In the genomic region with DNA sequence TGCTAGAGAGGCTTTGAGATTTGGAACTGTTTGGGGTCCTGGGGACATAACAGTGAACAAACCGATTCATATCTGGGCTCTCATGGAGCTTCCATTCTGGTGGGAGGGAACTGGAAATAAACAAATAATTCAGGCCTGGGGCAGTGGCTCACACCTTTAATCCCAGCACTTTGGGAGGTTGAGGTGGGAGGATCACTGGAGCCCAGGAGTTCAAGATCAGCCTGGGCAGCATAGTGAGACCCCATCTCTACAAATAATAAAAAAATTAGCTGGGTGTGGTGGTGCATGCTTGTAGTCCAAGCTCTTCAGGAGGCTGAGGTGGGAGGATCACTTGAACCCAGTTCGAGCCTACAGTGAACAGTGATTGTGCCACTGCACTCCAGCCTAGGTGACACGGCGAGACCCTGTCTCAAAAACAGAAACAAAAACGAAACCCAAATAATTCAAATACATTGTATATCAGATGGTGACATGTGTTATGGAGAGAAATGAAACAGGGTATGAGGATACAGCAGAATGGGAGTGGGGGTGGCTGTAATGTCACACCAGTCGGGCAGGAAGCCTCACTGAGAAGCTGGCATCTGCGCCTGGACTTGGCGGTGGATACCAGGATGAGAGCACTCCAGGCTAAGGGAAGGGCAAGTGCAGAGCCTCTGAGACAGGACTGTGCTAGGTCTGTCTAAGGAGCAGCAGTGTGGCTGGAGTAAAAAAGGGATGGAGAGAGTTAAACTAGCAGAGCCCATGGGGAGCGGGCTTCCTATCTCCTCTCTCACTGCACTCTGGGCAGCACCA, we compare ENCODE assay signal across 22 cellular contexts.
DNase-seq lines count a peak whose midpoint lies in the region; ATAC-seq and TF ChIP-seq lines count a peak whose summit lies in the region.
"Had no signal": no experiment of that assay in that cellular context is flagged by ENCODE, and none has a peak within 500 bp of the region (broad histone marks: within the 10 kb centered on the region; RNA-seq: fewer than 3 reads in every experiment).

No MANE protein-coding gene starts in this region.

- no peak overlapping the region for H4K8ac ChIP-seq in neuronal stem cell (ENCODE audit: low read depth, low read length)

- no peak overlapping the region for H3K4ac ChIP-seq in neuronal stem cell (ENCODE audit: low read length)

- ATAC-seq in left ventricle myocardium superior (peak; percentile 26), upper lobe of right lung (no peak), GM21786 (IDR thresholded peaks at IDR 0.05; ENCODE audit: unreplicated experiment) (no peak)
- ATAC-seq: A549 had no signal

- WGBS in neuronal stem cell (ENCODE audit: extremely low coverage in 2 of 2, insufficient read length in 2 of 2, insufficient replicate concordance in 1 of 2), 2 donors: no CpG with 5 or more reads among the region's 9 CpGs

- TF ChIP-seq CTCF in upper lobe of right lung (IDR thresholded peaks at IDR 0.05): no peak

- no peak for DNase-seq in left ventricle myocardium superior
- DNase-seq in cardiac septum (ENCODE audit: low spot score): no peak
- peak; percentile 86 for DNase-seq in cerebellar cortex (ENCODE audit: low spot score)
- DNase-seq in neuronal stem cell (ENCODE audit: low spot score): no peak
- DNase-seq in upper lobe of right lung: no peak
- DNase-seq in HuH-7.5 (ENCODE audit: low spot score): no peak
- DNase-seq: 8988T; ACHN; AML-193; BE2C; CD4-positive, alpha-beta T cell; CD8-positive, alpha-beta memory T cell; DMS 273 treated with DMSO at 0.1 percent for 48 hours; DMS79; EL; GF-D8; GM23248; H7; HCEC 1CT had no signal

- no peak overlapping the region for H2BK12ac ChIP-seq in neuronal stem cell (ENCODE audit: low read length)

- peaks cover 0 to 2% of the 10 kb centered on the region in 2 donors for H3K9me3 ChIP-seq in neuronal stem cell (replicated peaks in 1 of 2; ENCODE audit: control insufficient read depth in 2 of 2, insufficient read depth in 1 of 2, low read depth in 1 of 2, low read length in 2 of 2)
- H3K9me3 ChIP-seq in upper lobe of right lung: no peaks in the 10 kb centered on the region
- H3K9me3 ChIP-seq: A549; BE2C; BLaER1 treated with 17β-estradiol and CSF1 and Interleukin-3, amounts not matched to agents 10 nM and 100 nM had no signal

- H3K4me3 ChIP-seq in neuronal stem cell (ENCODE audit: low read length in 2 of 2) (no peak overlapping the region), upper lobe of right lung (no peak overlapping the region)
- H3K4me3 ChIP-seq: A549; BLaER1 treated with 17β-estradiol and CSF1 and Interleukin-3, amounts not matched to agents 10 nM and 100 nM; GM23248 had no signal

- no peak overlapping the region for H3K23ac ChIP-seq in neuronal stem cell (ENCODE audit: low read depth, low read length, poor library complexity)

- H3K27me3 ChIP-seq in neuronal stem cell (ENCODE audit: control insufficient read depth in 3 of 3, insufficient read depth in 3 of 3, low read depth in 1 of 3, low read length in 3 of 3) (no peaks in the 10 kb centered on the region), upper lobe of right lung (peaks cover 19% of the 10 kb centered on the region)
- H3K27me3 ChIP-seq: BE2C; BLaER1 treated with 17β-estradiol and CSF1 and Interleukin-3, amounts not matched to agents 10 nM and 100 nM had no signal

- H3K36me3 ChIP-seq in neuronal stem cell (replicated peaks in 1 of 2; ENCODE audit: control insufficient read depth in 2 of 2, insufficient read depth in 2 of 2, low read length in 2 of 2): no peaks in the 10 kb centered on the region
- no peaks in the 10 kb centered on the region for H3K36me3 ChIP-seq in upper lobe of right lung
- H3K36me3 ChIP-seq: BLaER1 treated with 17β-estradiol and CSF1 and Interleukin-3, amounts not matched to agents 10 nM and 100 nM had no signal

- H2AK5ac ChIP-seq in neuronal stem cell (ENCODE audit: low read depth, low read length): no peak overlapping the region

- H3K27ac ChIP-seq in neuronal stem cell (replicated peaks; ENCODE audit: low read length) (no peak overlapping the region), upper lobe of right lung (no peak overlapping the region)
- H3K27ac ChIP-seq: A549; BLaER1 treated with 17β-estradiol and CSF1 and Interleukin-3, amounts not matched to agents 10 nM and 100 nM; GM23248 had no signal

- no peak overlapping the region for H3K9ac ChIP-seq in neuronal stem cell (ENCODE audit: low read depth, low read length, poor library complexity)
- H3K9ac ChIP-seq: BLaER1 treated with 17β-estradiol and CSF1 and Interleukin-3, amounts not matched to agents 10 nM and 100 nM; GM23248 had no signal

- no peak overlapping the region for H2BK120ac ChIP-seq in neuronal stem cell (ENCODE audit: low read depth, low read length)

- H3K18ac ChIP-seq in neuronal stem cell (ENCODE audit: low read length): peak overlapping the region; percentile 52

- H3K79me1 ChIP-seq in neuronal stem cell (ENCODE audit: low read depth, low read length): no peaks in the 10 kb centered on the region

- no peak overlapping the region for H2BK5ac ChIP-seq in neuronal stem cell (ENCODE audit: low read length)

- H3K14ac ChIP-seq in neuronal stem cell (ENCODE audit: low read length): no peak overlapping the region

- no peak overlapping the region for H3K4me2 ChIP-seq in neuronal stem cell (ENCODE audit: insufficient read depth, low read length, poor library complexity, severe bottlenecking)
- H3K4me2 ChIP-seq: A549; BLaER1 treated with 17β-estradiol and CSF1 and Interleukin-3, amounts not matched to agents 10 nM and 100 nM had no signal

- no peak overlapping the region for H2BK15ac ChIP-seq in neuronal stem cell (ENCODE audit: low read length)

- H4K91ac ChIP-seq in neuronal stem cell (ENCODE audit: low read depth, low read length, poor library complexity): no peak overlapping the region

- H2AFZ ChIP-seq in neuronal stem cell (ENCODE audit: low read length): no peak overlapping the region
- H2AFZ ChIP-seq: GM23248 had no signal

- H3K4me1 ChIP-seq in neuronal stem cell (ENCODE audit: control insufficient read depth in 2 of 2, insufficient read depth in 1 of 2, low read depth in 1 of 2, low read length in 2 of 2): peaks cover 3% of the 10 kb centered on the region in 2 donors
- H3K4me1 ChIP-seq in upper lobe of right lung: no peaks in the 10 kb centered on the region
- H3K4me1 ChIP-seq: A549; BLaER1 treated with 17β-estradiol and CSF1 and Interleukin-3, amounts not matched to agents 10 nM and 100 nM had no signal

- intact Hi-C loops in left ventricle myocardium superior (cut with micrococcal nuclease): no loop called here
- intact Hi-C loops in cardiac septum (cut with DNase I): no loop called here
- intact Hi-C loops in upper lobe of right lung (cut with DNase I): no loop called here
